15 cellular contexts compared by ENCODE assay signal in genomic region chr7:30475580-30475979, GRCh38. TPM values are rescaled to one million over a fixed set of nuclear protein-coding genes. Genes with fewer than 3 reads are reported as not detected.
DNase-seq lines count a peak whose midpoint lies in the region; ATAC-seq, FAIRE-seq and TF ChIP-seq lines count a peak whose summit lies in the region.
"Had no signal": no experiment of that assay in that cellular context is flagged by ENCODE, and none has a peak within 500 bp of the region (broad histone marks: within the 10 kb centered on the region; RNA-seq: fewer than 3 reads in every experiment).

No MANE protein-coding gene starts in this region.

- H3K4me2 ChIP-seq in mammary epithelial cell (ENCODE audit: insufficient read depth, low read depth, low read length): no peak overlapping the region
- H3K4me2 ChIP-seq in GM23338: no peak overlapping the region

- H3K27ac ChIP-seq in breast epithelium (peak overlapping the region; percentile 10 to 71), mammary epithelial cell (ENCODE audit: insufficient read depth, low read depth, low read length) (no peak overlapping the region), thyroid gland (peak overlapping the region; percentile 52 to 94 (median 91)), GM23338 (ENCODE audit: low read depth) (no peak overlapping the region)

- H2AFZ ChIP-seq in mammary epithelial cell (ENCODE audit: low read depth, low read length) (no peak overlapping the region), GM23338 (no peak overlapping the region)

- TF ChIP-seq CTCF in breast epithelium (IDR thresholded peaks at IDR 0.05) (no peak), mammary epithelial cell (conservative IDR thresholded peaks at IDR 0.05 in 1 of 2, IDR thresholded peaks at IDR 0.05 in 1 of 2; ENCODE audit: extremely low read depth in 1 of 2, insufficient read depth in 1 of 2, low read depth in 1 of 2, low read length in 2 of 2) (no peak), thyroid gland (IDR thresholded peaks at IDR 0.05) (peak in 1 of 6 experiments; percentile 12), GM23338 (conservative IDR thresholded peaks at IDR 0.05; ENCODE audit: low read depth in 2 of 2) (no peak)

- peaks cover 2% of the 10 kb centered on the region for H3K4me1 Mint-ChIP-seq in GM23338

- dilution Hi-C loops in mammary epithelial cell (cut with HindIII; ENCODE audit: low sequenced_read_pairs): no loop called here

- CTCF ChIA-PET in mammary epithelial cell (lab: Charles Lee; ENCODE audit: low non-redundant PET): no interaction called here

- FAIRE-seq in H54 (lab: Jason Lieb, UNC): no peak
- FAIRE-seq: H1 had no signal

- peaks cover 11% of the 10 kb centered on the region for H3K27me3 Mint-ChIP-seq in GM23338 (ENCODE audit: insufficient read depth, low read depth, poor library complexity)
- H3K27me3 Mint-ChIP-seq: central memory CD8-positive, alpha-beta T cell; type B pancreatic cell had no signal

- H3K4me3 Mint-ChIP-seq in GM23338: no peak overlapping the region
- H3K4me3 Mint-ChIP-seq: CD14-positive monocyte had no signal

- peaks cover 5 to 7% of the 10 kb centered on the region in 2 donors for H3K4me1 ChIP-seq in breast epithelium
- H3K4me1 ChIP-seq in mammary epithelial cell (ENCODE audit: insufficient read depth, low read length): peaks cover 11% of the 10 kb centered on the region
- H3K4me1 ChIP-seq in adipocyte (ENCODE audit: control insufficient read depth, insufficient read depth, low read length): peaks cover 74% of the 10 kb centered on the region
- peaks cover 76 to 82% of the 10 kb centered on the region in 2 donors for H3K4me1 ChIP-seq in thyroid gland
- peaks cover 8% of the 10 kb centered on the region for H3K4me1 ChIP-seq in GM23338 (ENCODE audit: insufficient read depth)

- no peaks in the 10 kb centered on the region for H3K36me3 ChIP-seq in breast epithelium
- H3K36me3 ChIP-seq in mammary epithelial cell (ENCODE audit: insufficient read depth, low read length): no peaks in the 10 kb centered on the region
- no peaks in the 10 kb centered on the region for H3K36me3 ChIP-seq in adipocyte (ENCODE audit: control insufficient read depth, insufficient read depth, low read length, severe bottlenecking)
- no peaks in the 10 kb centered on the region for H3K36me3 ChIP-seq in thyroid gland
- no peaks in the 10 kb centered on the region for H3K36me3 ChIP-seq in GM23338 (ENCODE audit: insufficient read depth)
- H3K36me3 ChIP-seq: ovary had no signal

- in situ Hi-C loops in mammary epithelial cell (cut with MboI; ENCODE audit: low sequenced_read_pairs in 2 of 2): no loop called here

- no peak for ATAC-seq in GM23338

- BruUV-seq in mammary epithelial cell (replicated peaks; lab: Mats Ljungman, UMichigan): no TSS peak

- H3K36me3 Mint-ChIP-seq in GM23338 (ENCODE audit: low read depth): no peaks in the 10 kb centered on the region; the same call in 2 of the 3 replicates

- no peak for DNase-seq in breast epithelium (ENCODE audit: low spot score in 2 of 2)
- DNase-seq in mammary epithelial cell: no peak
- no peak for DNase-seq in adipocyte (ENCODE audit: low read depth)
- DNase-seq in kidney tubule cell (ENCODE audit: low spot score): peak; percentile 68
- DNase-seq in thyroid gland: peak; percentile 62 to 67
- no peak for DNase-seq in GM23338 (ENCODE audit: low spot score)
- no peak for DNase-seq in GF-D8 (lab: John Stamatoyannopoulos, UW)
- DNase-seq in H54 (ENCODE audit: insufficient read length, low spot score): no peak
- DNase-seq: NCI-H2081 treated with DMSO at 0.1 percent for 48 hours; stimulated activated CD4-positive, alpha-beta T cell treated with anti-CD3 and anti-CD28 coated beads, Interleukin-4, amount 100 ng/mL, for 24 hours had no signal

- no peaks in the 10 kb centered on the region for H3K9me2 ChIP-seq in GM23338 (ENCODE audit: insufficient read depth)

- H3K27ac Mint-ChIP-seq in GM23338: no peak overlapping the region
- H3K27ac Mint-ChIP-seq: type B pancreatic cell had no signal

- H3K79me2 ChIP-seq in mammary epithelial cell (ENCODE audit: insufficient read depth, low read length) (peaks cover 69% of the 10 kb centered on the region), GM23338 (replicated peaks; ENCODE audit: insufficient read depth) (peaks cover 10% of the 10 kb centered on the region; the same call in 1 of the 2 replicates)

- WGBS in mammary epithelial cell (ENCODE audit: low coverage, missing lambda C conversion rate): 85% methylated on average over 6 of the region's 6 CpGs
- 19 to 33% methylated on average over 6 of the region's 6 CpGs for WGBS in thyroid gland, 2 donors

- H3K9me3 ChIP-seq in breast epithelium: no peaks in the 10 kb centered on the region
- H3K9me3 ChIP-seq in mammary epithelial cell (replicated peaks; ENCODE audit: insufficient read depth, low read length): no peaks in the 10 kb centered on the region
- H3K9me3 ChIP-seq in adipocyte (ENCODE audit: control insufficient read depth, low read length): no peaks in the 10 kb centered on the region
- H3K9me3 ChIP-seq in thyroid gland: no peaks in the 10 kb centered on the region
- H3K9me3 ChIP-seq: ovary had no signal

- intact Hi-C loops in breast epithelium (cut with DNase I; ENCODE audit: low total_unique reads) (no loop called here), mammary epithelial cell (cut with micrococcal nuclease) (no loop called here), thyroid gland (cut with DNase I) (no loop called here)

- H3K27me3 ChIP-seq in breast epithelium: no peaks in the 10 kb centered on the region
- no peaks in the 10 kb centered on the region for H3K27me3 ChIP-seq in mammary epithelial cell (ENCODE audit: insufficient read depth, low read length)
- no peaks in the 10 kb centered on the region for H3K27me3 ChIP-seq in adipocyte (replicated peaks; ENCODE audit: control insufficient read depth, insufficient read depth, low read length)
- H3K27me3 ChIP-seq in thyroid gland: no peaks in the 10 kb centered on the region
- H3K27me3 ChIP-seq in GM23338 (ENCODE audit: insufficient read depth): peaks cover 11% of the 10 kb centered on the region; the same call in 1 of the 2 replicates
- H3K27me3 ChIP-seq: ovary had no signal

- no peaks in the 10 kb centered on the region for H3K9me3 Mint-ChIP-seq in GM23338
- H3K9me3 Mint-ChIP-seq: central memory CD8-positive, alpha-beta T cell; type B pancreatic cell had no signal

- H3F3A ChIP-seq in GM23338 (replicated peaks; ENCODE audit: low read depth): no peaks in the 10 kb centered on the region

- no peaks in the 10 kb centered on the region for H4K20me1 ChIP-seq in mammary epithelial cell (ENCODE audit: insufficient read depth, low read length)
- H4K20me1 ChIP-seq in GM23338 (replicated peaks; ENCODE audit: insufficient read depth): no peaks in the 10 kb centered on the region; the same call in 1 of the 2 replicates

- H3K4me3 ChIP-seq in breast epithelium (no peak overlapping the region), mammary epithelial cell (replicated peaks in 1 of 3; ENCODE audit: insufficient read depth in 1 of 3, low read depth in 2 of 3, low read length in 3 of 3) (no peak overlapping the region), adipocyte (ENCODE audit: low read length) (peak overlapping the region; percentile 46), thyroid gland (replicated peaks in 1 of 3) (no peak overlapping the region), GM23338 (no peak overlapping the region)
- H3K4me3 ChIP-seq: ovary had no signal

- TF ChIP-seq POLR2A in breast epithelium (IDR thresholded peaks at IDR 0.05) (no peak), thyroid gland (IDR thresholded peaks at IDR 0.05) (peak in 1 of 2 donors; percentile 53), H54 (IDR thresholded peaks at IDR 0.05; ENCODE audit: low read depth, low read length) (no peak)

- no peak overlapping the region for H3K9ac ChIP-seq in mammary epithelial cell (ENCODE audit: insufficient read depth, low read length)
- H3K9ac ChIP-seq in adipocyte (ENCODE audit: low read length): peak overlapping the region; percentile 41

TF ChIP-seq in GM23338, 12 proteins besides CTCF, POLR2A, EP300 and RAD21 (continues in another document):
- TF ChIP-seq EZH2phosphoT487 (IDR thresholded peaks at IDR 0.05; ENCODE audit: unreplicated experiment) (no peak), EZH2 (IDR thresholded peaks at IDR 0.05; ENCODE audit: low read depth, unreplicated experiment) (no peak), POLR2AphosphoS5 (IDR thresholded peaks at IDR 0.05; ENCODE audit: low read depth) (no peak), JUNB (IDR thresholded peaks at IDR 0.05; ENCODE audit: unreplicated experiment) (no peak), STAT1 (IDR thresholded peaks at IDR 0.05; ENCODE audit: unreplicated experiment) (no peak), ZNF331 (CRISPR knock-in tag; IDR thresholded peaks at IDR 0.05; ENCODE audit: low read depth) (no peak)

RNA-seq across cellular contexts. Expression of gene NOD1, which starts 3.0 kb away (rescaled TPM):
- 10 to 100 TPM; 11.2 to 34.4 (median 21.4) TPM for total RNA-seq in breast epithelium
- 1 to 10 TPM; 6.0 to 9.7 TPM for total RNA-seq in mammary epithelial cell
- 3.7 TPM for polyA plus RNA-seq in mammary epithelial cell
- 4.0 TPM for polyA minus RNA-seq in mammary epithelial cell
- 10 to 100 TPM; 15.6 to 50.4 (median 26.7) TPM for total RNA-seq in thyroid gland
- 3.8 and 7.3 TPM in 2 replicates for total RNA-seq in GM23338 (2014; rRNA removed; shearing (Covaris generic))
- polyA plus RNA-seq in GM23338 (2016; fragmentation: Nextera tagmentation; extraction: Ambion mirVana): 2.1 and 3.3 TPM in 2 replicates

RNA-seq across cellular contexts. Expression of gene GGCT, which starts 29.0 kb away (rescaled TPM):
- 10 to 100 TPM; 25.3 to 59.6 (median 44.6) TPM for total RNA-seq in breast epithelium
- total RNA-seq in mammary epithelial cell: 10 to 100 TPM; 25.7 to 60.3 TPM
- polyA plus RNA-seq in mammary epithelial cell: 39.7 TPM
- 11.5 TPM for polyA minus RNA-seq in mammary epithelial cell
- total RNA-seq in thyroid gland: 10 to 100 TPM; 24.1 to 47.0 (median 30.1) TPM
- 104 and 113 TPM in 2 replicates for total RNA-seq in GM23338 (2014; rRNA removed; shearing (Covaris generic))
- polyA plus RNA-seq in GM23338 (2016; fragmentation: Nextera tagmentation; extraction: Ambion mirVana): 197 and 229 TPM in 2 replicates

Comparison
In these comparisons a context has a peak if more than half of its experiments do, and no peak if none do; other contexts are left out.
1. H3K27ac ChIP-seq: peak in breast epithelium (2 of 2) and thyroid gland (3 of 3); none in mammary epithelial cell (single experiment) and GM23338 (single experiment).
2. DNase-seq: peak in kidney tubule cell (single experiment) and thyroid gland (2 of 2); none in breast epithelium (0 of 2), mammary epithelial cell (single experiment), adipocyte (single experiment), GM23338 (single experiment), GF-D8 (single experiment) and H54 (single experiment).